8 cellular contexts compared by ENCODE assay signal in the genomic region with DNA sequence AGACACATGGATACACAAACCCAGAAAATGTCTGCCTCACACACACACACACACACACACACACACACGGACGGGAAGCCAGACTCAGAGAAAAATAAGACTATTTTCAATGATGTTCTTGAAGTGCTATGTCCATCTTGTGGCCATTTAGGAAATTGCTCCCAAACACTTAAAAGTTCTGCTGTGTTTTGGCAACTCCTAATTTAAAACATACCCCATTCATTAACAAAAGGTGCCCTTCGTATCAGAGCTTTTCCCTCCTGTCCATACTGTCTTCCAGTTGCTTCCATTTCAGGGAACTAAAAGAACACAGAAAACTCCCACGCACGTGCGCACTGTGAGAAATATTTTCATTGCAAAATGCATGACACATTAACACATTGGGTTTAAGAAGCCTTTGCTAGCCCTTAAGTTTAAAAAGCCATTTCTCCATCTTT. TPM values are rescaled to one million over a fixed set of nuclear protein-coding genes. Genes with fewer than 3 reads are reported as not detected.
DNase-seq lines count a peak whose midpoint lies in the region; ATAC-seq and TF ChIP-seq lines count a peak whose summit lies in the region.

No MANE protein-coding gene starts in this region.

- DNase-seq in Daoy (ENCODE audit: low read depth) (peak; percentile 58), HFFc6 (peak; percentile 74), NCI-H510A (lab: John Stamatoyannopoulos, UW) (peak; percentile 17), adipocyte (ENCODE audit: low read depth) (peak; percentile 80), iPS DF 19.7 (ENCODE audit: low read depth, low spot score) (peak; percentile 54), 8988T (no peak)
- peak; percentile 8 for DNase-seq in stimulated activated naive CD8-positive, alpha-beta T cell treated with anti-CD3 and anti-CD28 coated beads, Interleukin-15, Interleukin-2, amounts not matched to agents 100 U/mL and 50 U/mL, for 24 hours

- peaks cover 14% of the 10 kb centered on the region for H3K4me1 ChIP-seq in adipocyte (ENCODE audit: control insufficient read depth, insufficient read depth, low read length)

- no peaks in the 10 kb centered on the region for H3K27me3 ChIP-seq in adipocyte (replicated peaks; ENCODE audit: control insufficient read depth, insufficient read depth, low read length)

- TF ChIP-seq CTCF in HFFc6 (IDR thresholded peaks at IDR 0.05) = peak; percentile 79

- H3K36me3 Mint-ChIP-seq in HFFc6 (ENCODE audit: low read depth) = no peaks in the 10 kb centered on the region

- H3K27ac Mint-ChIP-seq in HFFc6 = no peak overlapping the region

- no peaks in the 10 kb centered on the region for H3K36me3 ChIP-seq in adipocyte (ENCODE audit: control insufficient read depth, insufficient read depth, low read length, severe bottlenecking)

- peaks cover 25% of the 10 kb centered on the region for H3K27me3 Mint-ChIP-seq in HFFc6 (ENCODE audit: insufficient read depth)

- H3K4me3 ChIP-seq in adipocyte (ENCODE audit: low read length) = no peak overlapping the region

- no peak for ATAC-seq in stimulated activated naive CD8-positive, alpha-beta T cell treated with anti-CD3 and anti-CD28 coated beads, Interleukin-15, Interleukin-2, amounts not matched to agents 100 U/mL and 50 U/mL, for 24 hours
- ATAC-seq in HG02970 (IDR thresholded peaks at IDR 0.05; ENCODE audit: low FRiP score, unreplicated experiment) = no peak

- no peaks in the 10 kb centered on the region for H3K9me3 ChIP-seq in adipocyte (ENCODE audit: control insufficient read depth, low read length)

- peak overlapping the region; percentile 27 for H3K9ac ChIP-seq in adipocyte (ENCODE audit: low read length)

- H3K4me3 Mint-ChIP-seq in HFFc6 = no peak overlapping the region

- H3K4me1 Mint-ChIP-seq in HFFc6 (ENCODE audit: low read depth) = no peaks in the 10 kb centered on the region

- no peaks in the 10 kb centered on the region for H3K9me3 Mint-ChIP-seq in HFFc6

RNA-seq across cellular contexts. Expression of a gene that starts 44.6 kb away (rescaled TPM):
- not detected in 2 replicates for total RNA-seq in Daoy (2014; rRNA removed; shearing (Covaris generic))
- not detected for total RNA-seq in HFFc6 (2021; fragmentation: NEBNext Ultra II Directional; extraction: Animal tissue kit (Norgen Biotek cat#: 25700))

RNA-seq across cellular contexts. Expression of a gene that starts 59.2 kb away (rescaled TPM):
- not detected in 2 replicates for total RNA-seq in Daoy (2014; rRNA removed; shearing (Covaris generic))
- not detected for total RNA-seq in HFFc6 (2021; fragmentation: NEBNext Ultra II Directional; extraction: Animal tissue kit (Norgen Biotek cat#: 25700))
